Comparison of ENCODE assay signal across 20 cellular contexts in genomic region chr9:121310571-121310970, GRCh38.
"Had no signal": no experiment of that assay in that cellular context is flagged by ENCODE, and none has a peak within 500 bp of the region (broad histone marks: within the 10 kb centered on the region; RNA-seq: fewer than 3 reads in every experiment).

No MANE protein-coding gene starts in this region.

- H3K4me1 ChIP-seq: parathyroid adenoma, prostate gland had no signal

- H3K27me3 ChIP-seq: cardiac muscle cell, esophagus squamous epithelium, left lung, right lobe of liver, suprapubic skin, thyroid gland had no signal

- ATAC-seq: effector memory CD8-positive, alpha-beta T cell; left lung; right lobe of liver had no signal

- H3K27ac ChIP-seq: cardiac muscle cell, epithelial cell of prostate, left lung, parathyroid adenoma, prostate gland, right lobe of liver, suprapubic skin, thyroid gland had no signal

- DNase-seq: effector memory CD8-positive, alpha-beta T cell; esophagus squamous epithelium; foreskin fibroblast; head of caudate nucleus; hippocampal formation; mesenchymal stem cell; naive B cell; stimulated activated CD4-positive, alpha-beta T cell treated with anti-CD3 and anti-CD28 coated beads, Interleukin-12 subunit alpha, Interleukin-12 subunit beta, amount 100 ng/mL, for 4 hours; stimulated activated CD4-positive, alpha-beta T cell treated with anti-CD3 and anti-CD28 coated beads, Interleukin-2, amount 100 ng/mL, for 48 hours; stimulated activated naive CD4-positive, alpha-beta T cell treated with Interleukin-2 at 50 U/mL for 16 hours; thyroid gland had no signal

- H3K9me3 ChIP-seq: esophagus squamous epithelium, left lung, prostate gland, right lobe of liver, suprapubic skin, thyroid gland had no signal

- H3K4me3 ChIP-seq: cardiac muscle cell, esophagus squamous epithelium, left lung, lung, prostate gland, right lobe of liver, skin epidermis, suprapubic skin, thyroid gland had no signal
